ENCODE assay signal across 13 cellular contexts in genomic region chr3:46674031-46674592, GRCh38. TPM values are rescaled to one million over a fixed set of nuclear protein-coding genes. Genes with fewer than 3 reads are reported as not detected.
DNase-seq lines count a peak whose midpoint lies in the region; ATAC-seq and TF ChIP-seq lines count a peak whose summit lies in the region.
"Had no signal": no experiment of that assay in that cellular context is flagged by ENCODE, and none has a peak within 500 bp of the region (broad histone marks: within the 10 kb centered on the region; RNA-seq: fewer than 3 reads in every experiment).

No MANE protein-coding gene starts in this region.

- H3K4me1 ChIP-seq in MM.1S (ENCODE audit: low read length) (no peaks in the 10 kb centered on the region), ovary (ENCODE audit: insufficient read depth) (no peaks in the 10 kb centered on the region)
- H3K4me1 ChIP-seq in naive thymus-derived CD4-positive, alpha-beta T cell (ENCODE audit: control insufficient read depth in 2 of 2, insufficient read depth in 2 of 2, low read length in 2 of 2): no peaks in the 10 kb centered on the region

- no peak overlapping the region for H3K9ac ChIP-seq in MM.1S (ENCODE audit: low read length)

- no peak overlapping the region for H3K4me3 ChIP-seq in MM.1S (ENCODE audit: low read length)
- H3K4me3 ChIP-seq in ovary: no peak overlapping the region
- no peak overlapping the region for H3K4me3 ChIP-seq in naive thymus-derived CD4-positive, alpha-beta T cell (ENCODE audit: low read length)
- H3K4me3 ChIP-seq: esophagus muscularis mucosa, SK-N-MC had no signal

- H4K20me1 ChIP-seq in MM.1S (ENCODE audit: insufficient read depth, low read length): no peaks in the 10 kb centered on the region

- 91 to 95% (median 93%) methylated on average over 8 of the region's 8 CpGs for WGBS in ovary, 3 donors

- H3F3A ChIP-seq in MM.1S (ENCODE audit: insufficient read depth, low read length): no peaks in the 10 kb centered on the region

- H3K36me3 ChIP-seq in MM.1S (replicated peaks; ENCODE audit: insufficient read depth, low read length) (no peaks in the 10 kb centered on the region), ovary (no peaks in the 10 kb centered on the region)
- H3K36me3 ChIP-seq in naive thymus-derived CD4-positive, alpha-beta T cell (ENCODE audit: control insufficient read depth in 2 of 3, insufficient read depth in 3 of 3, low read length in 3 of 3): peaks cover 0 to 70% (median 3%) of the 10 kb centered on the region in 3 experiments

- H2AFZ ChIP-seq in MM.1S (ENCODE audit: low read length): no peak overlapping the region

- no peak for TF ChIP-seq POLR2A in ovary (IDR thresholded peaks at IDR 0.05)

- no peak overlapping the region for H3K27ac Mint-ChIP-seq in endothelial cell (ENCODE audit: unreplicated experiment)
- no peak overlapping the region for H3K27ac Mint-ChIP-seq in naive thymus-derived CD4-positive, alpha-beta T cell

- intact Hi-C loops in ovary (cut with DNase I): no loop called here
- intact Hi-C loops in naive thymus-derived CD4-positive, alpha-beta T cell (cut with micrococcal nuclease): no loop called here

- POLR2A ChIA-PET in naive thymus-derived CD4-positive, alpha-beta T cell (lab: Charles Lee): no interaction called here

- H3K4me1 Mint-ChIP-seq in endothelial cell (ENCODE audit: unreplicated experiment): no peaks in the 10 kb centered on the region
- no peaks in the 10 kb centered on the region for H3K4me1 Mint-ChIP-seq in naive thymus-derived CD4-positive, alpha-beta T cell

- H3K36me3 Mint-ChIP-seq in endothelial cell (ENCODE audit: low read depth, unreplicated experiment): peaks cover 4% of the 10 kb centered on the region
- peaks cover 0 to 36% (median 5%) of the 10 kb centered on the region in 5 donors for H3K36me3 Mint-ChIP-seq in naive thymus-derived CD4-positive, alpha-beta T cell

- TF ChIP-seq CTCF in MM.1S (IDR thresholded peaks at IDR 0.05; ENCODE audit: low read length) (peak; percentile 25; the same call in 1 of the 2 replicates), endothelial cell (IDR thresholded peaks at IDR 0.05; ENCODE audit: unreplicated experiment) (peak; percentile 16), ovary (IDR thresholded peaks at IDR 0.05) (no peak)

- no peaks in the 10 kb centered on the region for H3K9me2 ChIP-seq in MM.1S (replicated peaks; ENCODE audit: insufficient read depth, low read length)

- H3K4me2 ChIP-seq in MM.1S (ENCODE audit: low read depth, low read length): no peak overlapping the region

- ATAC-seq in HG03025 (IDR thresholded peaks at IDR 0.05; ENCODE audit: low FRiP score, unreplicated experiment) (no peak), HG02973 (IDR thresholded peaks at IDR 0.05; ENCODE audit: unreplicated experiment) (no peak)
- no peak for ATAC-seq in naive thymus-derived CD4-positive, alpha-beta T cell

- H3K27me3 Mint-ChIP-seq in endothelial cell (ENCODE audit: unreplicated experiment): peaks cover 7% of the 10 kb centered on the region
- H3K27me3 Mint-ChIP-seq in naive thymus-derived CD4-positive, alpha-beta T cell: peaks cover 0 to 3% (median 0%) of the 10 kb centered on the region in 5 donors

- H3K4me3 Mint-ChIP-seq in endothelial cell (ENCODE audit: unreplicated experiment): no peak overlapping the region
- no peak overlapping the region for H3K4me3 Mint-ChIP-seq in naive thymus-derived CD4-positive, alpha-beta T cell

- no peaks in the 10 kb centered on the region for H3K9me3 Mint-ChIP-seq in endothelial cell (ENCODE audit: unreplicated experiment)
- H3K9me3 Mint-ChIP-seq in naive thymus-derived CD4-positive, alpha-beta T cell: no peaks in the 10 kb centered on the region

- no peak for TF ChIP-seq EP300 in ovary (IDR thresholded peaks at IDR 0.05)

- H3K27ac ChIP-seq in MM.1S (ENCODE audit: low read length): no peak overlapping the region
- no peak overlapping the region for H3K27ac ChIP-seq in ovary
- no peak overlapping the region for H3K27ac ChIP-seq in naive thymus-derived CD4-positive, alpha-beta T cell (ENCODE audit: low read depth, low read length)
- H3K27ac ChIP-seq: esophagus muscularis mucosa, SK-N-MC had no signal

- CTCF ChIA-PET in naive thymus-derived CD4-positive, alpha-beta T cell (lab: Charles Lee): interaction anchor here (0.6 kb wide), 1 partner anchor 21 kb away, joined by 6 read pairs; no protein-coding TSS in a partner anchor

- H3K79me2 ChIP-seq in MM.1S (ENCODE audit: low read length): no peaks in the 10 kb centered on the region

- no peaks in the 10 kb centered on the region for H3K9me3 ChIP-seq in MM.1S (replicated peaks; ENCODE audit: insufficient read depth, low read length)
- no peaks in the 10 kb centered on the region for H3K9me3 ChIP-seq in ovary
- H3K9me3 ChIP-seq in naive thymus-derived CD4-positive, alpha-beta T cell (ENCODE audit: control insufficient read depth in 2 of 3, low read length in 3 of 3): no peaks in the 10 kb centered on the region
- H3K9me3 ChIP-seq: esophagus muscularis mucosa had no signal

- H3K27me3 ChIP-seq in MM.1S (replicated peaks; ENCODE audit: insufficient read depth, low read length) (no peaks in the 10 kb centered on the region), ovary (no peaks in the 10 kb centered on the region)
- no peaks in the 10 kb centered on the region for H3K27me3 ChIP-seq in naive thymus-derived CD4-positive, alpha-beta T cell (ENCODE audit: control insufficient read depth in 2 of 2, insufficient read depth in 2 of 2, low read length in 2 of 2)
- H3K27me3 ChIP-seq: esophagus muscularis mucosa had no signal

- DNase-seq in SKM-1 treated with dmso at 0.1 percent for 144 hours (lab: John Stamatoyannopoulos, UW; ENCODE audit: unreplicated experiment) (peak; percentile 8), SKM-1 (lab: John Stamatoyannopoulos, UW; ENCODE audit: unreplicated experiment) (no peak), MM.1S (no peak), endothelial cell (ENCODE audit: low spot score) (no peak), ovary (peak in 4 of 5 donors; percentile 5 to 16 (median 9))
- DNase-seq in naive thymus-derived CD4-positive, alpha-beta T cell: no peak
- DNase-seq: activated CD4-positive, alpha-beta T cell treated with anti-CD3 and anti-CD28 coated beads, Interleukin-2, amount 50 U/mL, for 48 hours; anterior cingulate cortex had no signal

RNA-seq across cellular contexts. Expression of gene ALS2CL, which starts 19.4 kb away (rescaled TPM):
- total RNA-seq in endothelial cell (ENCODE audit: unreplicated experiment): 5.6 TPM
- total RNA-seq in ovary: 10 to 100 TPM in 1 of 7 donors, 1 to 10 TPM in 6; 5.7 to 13.2 (median 6.8) TPM
- 1 to 10 TPM; 3.3 to 4.9 TPM for polyA plus RNA-seq in ovary
- total RNA-seq in naive thymus-derived CD4-positive, alpha-beta T cell: 10 to 100 TPM in 4 of 5 experiments, 1 to 10 TPM in 1; 4.2 to 41.5 (median 31.1) TPM
- 10 to 100 TPM in 1 of 2 donors, 1 to 10 TPM in 1; 6.2 to 12.6 TPM for polyA plus RNA-seq in naive thymus-derived CD4-positive, alpha-beta T cell

RNA-seq across cellular contexts. Expression of gene TMIE, which starts 27.1 kb away (rescaled TPM):
- total RNA-seq in endothelial cell (ENCODE audit: unreplicated experiment): 0.23 TPM
- total RNA-seq in ovary: 1 to 10 TPM in 3 of 7 donors, under 1 TPM in 3, not detected in 1; 0.50 to 2.4 (median 1.0) TPM
- 1 to 10 TPM in 1 of 2 donors, under 1 TPM in 1; 0.40 to 1.3 TPM for polyA plus RNA-seq in ovary
- total RNA-seq in naive thymus-derived CD4-positive, alpha-beta T cell: 1 to 10 TPM in 4 of 5 experiments, under 1 TPM in 1; 0.31 to 5.4 (median 3.9) TPM
- 1 to 10 TPM; 5.1 to 5.6 TPM for polyA plus RNA-seq in naive thymus-derived CD4-positive, alpha-beta T cell
- total RNA-seq: HT1080 had no signal

RNA-seq across cellular contexts. Expression of gene PRSS50, which starts 43.6 kb away (rescaled TPM):
- 0.38 TPM for total RNA-seq in endothelial cell (ENCODE audit: unreplicated experiment)
- total RNA-seq in ovary: under 1 TPM; 0.12 to 0.69 (median 0.35) TPM
- under 1 TPM in 1 of 2 donors, not detected in 1; 0.23 TPM for polyA plus RNA-seq in ovary
- under 1 TPM in 1 of 5 experiments, not detected in 4; 0.11 TPM for total RNA-seq in naive thymus-derived CD4-positive, alpha-beta T cell
- not detected for polyA plus RNA-seq in naive thymus-derived CD4-positive, alpha-beta T cell
- total RNA-seq: HT1080 had no signal

Comparison
In these comparisons a context has a peak if more than half of its experiments do, and no peak if none do; other contexts are left out.
1. DNase-seq: peak in SKM-1 treated with dmso at 0.1 percent for 144 hours (single experiment) and ovary (4 of 5); none in SKM-1 (single experiment), MM.1S (single experiment), endothelial cell (single experiment) and naive thymus-derived CD4-positive, alpha-beta T cell (0 of 9).
2. CTCF ChIP-seq: peak in MM.1S (single experiment) and endothelial cell (single experiment); none in ovary (0 of 3).